ENCODE assay signal across 1 cellular context in the genomic region with DNA sequence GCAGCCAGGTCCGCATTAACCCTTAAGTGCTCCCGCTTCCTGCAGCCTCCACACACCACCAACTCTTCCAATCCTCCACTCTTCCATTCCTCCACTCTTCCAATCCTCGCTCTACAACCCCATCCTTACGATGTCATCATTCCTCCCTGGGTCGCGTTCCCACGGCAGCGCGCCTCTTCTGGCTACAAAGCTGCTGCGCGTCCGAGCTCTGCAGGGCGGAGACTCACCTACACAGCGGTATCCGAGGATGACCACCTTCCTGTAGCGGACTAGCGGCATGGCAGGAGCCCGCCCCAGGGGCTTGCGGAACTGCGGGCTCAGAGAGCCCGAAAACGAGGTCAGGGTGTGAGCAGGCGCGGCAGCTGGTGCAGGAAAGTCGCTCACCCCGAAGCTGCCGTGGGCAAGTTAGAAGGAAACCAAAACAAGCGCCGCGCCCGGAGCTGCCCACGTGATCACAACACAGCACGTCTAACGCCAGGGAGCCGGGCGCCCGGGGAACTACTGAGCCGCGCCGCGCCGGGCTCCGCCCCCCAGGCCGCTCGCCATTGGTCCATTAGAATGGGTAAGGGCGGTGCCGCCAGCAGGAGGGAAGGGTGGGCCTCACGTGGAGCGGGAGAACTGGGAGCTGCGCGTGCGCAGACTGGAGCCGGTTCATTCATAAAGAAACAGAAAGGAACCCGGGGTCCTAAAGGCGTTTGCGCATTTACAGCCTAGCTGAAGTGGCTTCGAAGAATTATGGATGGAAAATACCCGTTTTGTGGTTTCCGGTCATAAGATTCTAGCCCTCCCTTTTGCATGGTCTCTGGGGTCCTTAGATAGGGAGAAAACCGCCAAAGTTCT.
A peak's percentile ranks its signal among the peaks of the same experiment; 100 is the strongest.
TF ChIP-seq lines count a peak whose summit lies in the region.

A gene with protein sequence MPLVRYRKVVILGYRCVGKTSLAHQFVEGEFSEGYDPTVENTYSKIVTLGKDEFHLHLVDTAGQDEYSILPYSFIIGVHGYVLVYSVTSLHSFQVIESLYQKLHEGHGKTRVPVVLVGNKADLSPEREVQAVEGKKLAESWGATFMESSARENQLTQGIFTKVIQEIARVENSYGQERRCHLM (minus strand): TSS at position 473 of the 840 bp plus-strand sequence. CDS start 194 bp downstream, at position 279.

TF ChIP-seq in HepG2, 621 proteins besides CTCF, POLR2A, EP300 and RAD21 (continued from another document and continues in another):
- TF ChIP-seq ADNP (CRISPR knock-in tag; IDR thresholded peaks at IDR 0.05) = no peak
- no peak for TF ChIP-seq BRD4 (CRISPR knock-in tag; IDR thresholded peaks at IDR 0.05)
- TF ChIP-seq, protein P1, sequence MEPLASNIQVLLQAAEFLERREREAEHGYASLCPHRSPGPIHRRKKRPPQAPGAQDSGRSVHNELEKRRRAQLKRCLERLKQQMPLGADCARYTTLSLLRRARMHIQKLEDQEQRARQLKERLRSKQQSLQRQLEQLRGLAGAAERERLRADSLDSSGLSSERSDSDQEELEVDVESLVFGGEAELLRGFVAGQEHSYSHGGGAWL (CRISPR knock-in tag; IDR thresholded peaks at IDR 0.05) = peak; percentile 37; the same call in 1 of the 2 replicates
- no peak for TF ChIP-seq IRX3 (CRISPR knock-in tag; IDR thresholded peaks at IDR 0.05; ENCODE audit: borderline replicate concordance, low read depth)
- peak; percentile 57; the same call in 1 of the 2 replicates for TF ChIP-seq ZSCAN21 (CRISPR knock-in tag; IDR thresholded peaks at IDR 0.05; ENCODE audit: borderline replicate concordance)
- TF ChIP-seq PTBP1 (IDR thresholded peaks at IDR 0.05; ENCODE audit: low read depth, low read length, poor library complexity, severe bottlenecking) = no peak
- peak; percentile 57; the same call in 1 of the 2 replicates for TF ChIP-seq SIN3B (IDR thresholded peaks at IDR 0.05; ENCODE audit: low read length)
- TF ChIP-seq, protein P2, sequence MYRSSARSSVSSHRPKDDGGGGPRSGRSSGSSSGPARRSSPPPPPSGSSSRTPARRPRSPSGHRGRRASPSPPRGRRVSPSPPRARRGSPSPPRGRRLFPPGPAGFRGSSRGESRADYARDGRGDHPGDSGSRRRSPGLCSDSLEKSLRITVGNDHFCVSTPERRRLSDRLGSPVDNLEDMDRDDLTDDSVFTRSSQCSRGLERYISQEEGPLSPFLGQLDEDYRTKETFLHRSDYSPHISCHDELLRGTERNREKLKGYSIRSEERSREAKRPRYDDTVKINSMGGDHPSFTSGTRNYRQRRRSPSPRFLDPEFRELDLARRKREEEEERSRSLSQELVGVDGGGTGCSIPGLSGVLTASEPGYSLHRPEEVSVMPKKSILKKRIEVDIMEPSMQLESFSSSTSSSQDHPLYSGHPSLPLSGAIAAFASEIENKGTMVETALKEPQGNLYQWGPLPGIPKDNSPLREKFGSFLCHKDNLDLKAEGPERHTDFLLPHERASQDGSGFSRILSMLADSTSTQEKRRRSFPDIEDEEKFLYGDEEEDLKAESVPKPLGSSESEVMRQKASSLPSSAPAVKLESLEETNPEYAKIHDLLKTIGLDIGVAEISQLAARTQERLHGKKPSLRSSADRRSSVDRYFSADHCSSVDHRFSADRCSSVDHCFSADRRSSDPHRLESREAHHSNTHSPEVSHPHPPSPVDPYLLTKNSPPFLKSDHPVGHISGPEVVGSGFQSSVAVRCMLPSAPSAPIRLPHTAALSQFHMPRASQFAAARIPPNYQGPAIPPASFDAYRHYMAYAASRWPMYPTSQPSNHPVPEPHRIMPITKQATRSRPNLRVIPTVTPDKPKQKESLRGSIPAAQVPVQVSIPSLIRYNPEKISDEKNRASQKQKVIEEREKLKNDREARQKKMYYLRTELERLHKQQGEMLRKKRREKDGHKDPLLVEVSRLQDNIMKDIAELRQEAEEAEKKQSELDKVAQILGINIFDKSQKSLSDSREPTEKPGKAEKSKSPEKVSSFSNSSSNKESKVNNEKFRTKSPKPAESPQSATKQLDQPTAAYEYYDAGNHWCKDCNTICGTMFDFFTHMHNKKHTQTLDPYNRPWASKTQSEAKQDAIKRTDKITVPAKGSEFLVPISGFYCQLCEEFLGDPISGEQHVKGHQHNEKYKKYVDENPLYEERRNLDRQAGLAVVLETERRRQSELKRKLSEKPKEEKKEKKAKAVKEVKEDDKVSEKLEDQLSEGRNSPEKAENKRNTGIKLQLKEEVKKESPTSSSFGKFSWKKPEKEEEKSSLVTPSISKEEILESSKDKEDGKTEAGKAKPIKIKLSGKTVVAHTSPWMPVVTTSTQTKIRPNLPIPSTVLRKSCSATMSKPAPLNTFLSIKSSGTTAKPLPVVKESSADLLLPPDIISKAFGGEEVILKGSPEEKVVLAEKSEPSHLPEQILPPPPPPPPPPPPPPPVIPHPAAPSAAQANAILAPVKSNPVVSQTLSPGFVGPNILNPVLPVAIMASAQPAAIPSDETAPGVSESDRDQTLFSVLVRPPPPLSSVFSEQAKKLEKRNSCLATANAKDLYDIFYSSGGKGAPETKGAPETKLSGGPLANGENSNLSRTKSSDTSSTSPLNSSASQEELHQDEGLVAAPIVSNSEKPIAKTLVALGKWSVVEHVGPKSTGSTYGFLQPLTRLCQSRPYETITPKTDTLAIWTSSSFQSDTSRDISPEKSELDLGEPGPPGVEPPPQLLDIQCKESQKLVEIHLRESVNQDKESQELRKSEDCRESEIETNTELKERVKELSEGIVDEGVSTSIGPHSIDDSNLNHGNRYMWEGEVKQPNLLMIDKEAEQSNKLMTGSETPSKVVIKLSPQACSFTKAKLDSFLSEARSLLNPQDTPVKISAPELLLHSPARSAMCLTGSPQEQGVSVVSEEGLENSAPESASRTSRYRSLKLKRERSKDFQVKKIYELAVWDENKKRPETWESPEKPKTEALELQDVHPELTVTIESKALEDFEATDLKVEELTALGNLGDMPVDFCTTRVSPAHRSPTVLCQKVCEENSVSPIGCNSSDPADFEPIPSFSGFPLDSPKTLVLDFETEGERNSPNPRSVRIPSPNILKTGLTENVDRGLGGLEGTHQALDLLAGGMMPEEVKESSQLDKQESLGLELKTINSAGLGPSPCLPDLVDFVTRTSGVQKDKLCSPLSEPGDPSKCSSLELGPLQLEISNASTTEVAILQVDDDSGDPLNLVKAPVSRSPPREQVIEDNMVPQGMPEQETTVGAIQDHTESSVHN (CRISPR knock-in tag; IDR thresholded peaks at IDR 0.05) = 0 out of 2 replicates have a peak, but pooled peaks have one; percentile 17
- TF ChIP-seq SP2 (CRISPR knock-in tag; IDR thresholded peaks at IDR 0.05) = peak; percentile 64
- TF ChIP-seq RFXAP (CRISPR knock-in tag; IDR thresholded peaks at IDR 0.05; ENCODE audit: borderline replicate concordance) = peak; percentile 82
- TF ChIP-seq, protein P3, sequence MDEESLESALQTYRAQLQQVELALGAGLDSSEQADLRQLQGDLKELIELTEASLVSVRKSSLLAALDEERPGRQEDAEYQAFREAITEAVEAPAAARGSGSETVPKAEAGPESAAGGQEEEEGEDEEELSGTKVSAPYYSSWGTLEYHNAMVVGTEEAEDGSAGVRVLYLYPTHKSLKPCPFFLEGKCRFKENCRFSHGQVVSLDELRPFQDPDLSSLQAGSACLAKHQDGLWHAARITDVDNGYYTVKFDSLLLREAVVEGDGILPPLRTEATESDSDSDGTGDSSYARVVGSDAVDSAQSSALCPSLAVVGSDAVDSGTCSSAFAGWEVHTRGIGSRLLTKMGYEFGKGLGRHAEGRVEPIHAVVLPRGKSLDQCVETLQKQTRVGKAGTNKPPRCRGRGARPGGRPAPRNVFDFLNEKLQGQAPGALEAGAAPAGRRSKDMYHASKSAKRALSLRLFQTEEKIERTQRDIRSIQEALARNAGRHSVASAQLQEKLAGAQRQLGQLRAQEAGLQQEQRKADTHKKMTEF (CRISPR knock-in tag; IDR thresholded peaks at IDR 0.05) = peak; percentile 62
- TF ChIP-seq MAF1 (CRISPR knock-in tag; IDR thresholded peaks at IDR 0.05; ENCODE audit: borderline replicate concordance) = peak; percentile 46; the same call in 1 of the 2 replicates
- 0 out of 2 replicates have a peak, but pooled peaks have one; percentile 79 for TF ChIP-seq PRMT3 (CRISPR knock-in tag; IDR thresholded peaks at IDR 0.05; ENCODE audit: borderline replicate concordance, low read depth)
- TF ChIP-seq ZNF10 (CRISPR knock-in tag; IDR thresholded peaks at IDR 0.05; ENCODE audit: borderline replicate concordance, low read depth) = no peak
- peak; percentile 79; the same call in 1 of the 2 replicates for TF ChIP-seq KDM5B (CRISPR knock-in tag; IDR thresholded peaks at IDR 0.05; ENCODE audit: borderline replicate concordance)
- TF ChIP-seq NCOR1 (IDR thresholded peaks at IDR 0.05; ENCODE audit: borderline replicate concordance, low read length) = 0 out of 2 replicates have a peak, but pooled peaks have one; percentile 57
- TF ChIP-seq, protein P4, sequence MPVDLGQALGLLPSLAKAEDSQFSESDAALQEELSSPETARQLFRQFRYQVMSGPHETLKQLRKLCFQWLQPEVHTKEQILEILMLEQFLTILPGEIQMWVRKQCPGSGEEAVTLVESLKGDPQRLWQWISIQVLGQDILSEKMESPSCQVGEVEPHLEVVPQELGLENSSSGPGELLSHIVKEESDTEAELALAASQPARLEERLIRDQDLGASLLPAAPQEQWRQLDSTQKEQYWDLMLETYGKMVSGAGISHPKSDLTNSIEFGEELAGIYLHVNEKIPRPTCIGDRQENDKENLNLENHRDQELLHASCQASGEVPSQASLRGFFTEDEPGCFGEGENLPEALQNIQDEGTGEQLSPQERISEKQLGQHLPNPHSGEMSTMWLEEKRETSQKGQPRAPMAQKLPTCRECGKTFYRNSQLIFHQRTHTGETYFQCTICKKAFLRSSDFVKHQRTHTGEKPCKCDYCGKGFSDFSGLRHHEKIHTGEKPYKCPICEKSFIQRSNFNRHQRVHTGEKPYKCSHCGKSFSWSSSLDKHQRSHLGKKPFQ (CRISPR knock-in tag; IDR thresholded peaks at IDR 0.05; ENCODE audit: insufficient replicate concordance) = no peak
- TF ChIP-seq, protein P5, sequence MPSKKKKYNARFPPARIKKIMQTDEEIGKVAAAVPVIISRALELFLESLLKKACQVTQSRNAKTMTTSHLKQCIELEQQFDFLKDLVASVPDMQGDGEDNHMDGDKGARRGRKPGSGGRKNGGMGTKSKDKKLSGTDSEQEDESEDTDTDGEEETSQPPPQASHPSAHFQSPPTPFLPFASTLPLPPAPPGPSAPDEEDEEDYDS (CRISPR knock-in tag; IDR thresholded peaks at IDR 0.05) = peak; percentile 46
- TF ChIP-seq ZNF552 (CRISPR knock-in tag; IDR thresholded peaks at IDR 0.05; ENCODE audit: borderline replicate concordance) = no peak
- no peak for TF ChIP-seq ZNF747 (CRISPR knock-in tag; IDR thresholded peaks at IDR 0.05; ENCODE audit: borderline replicate concordance)
- TF ChIP-seq PLRG1 (conservative IDR thresholded peaks at IDR 0.05) = no peak
- TF ChIP-seq, protein P6, sequence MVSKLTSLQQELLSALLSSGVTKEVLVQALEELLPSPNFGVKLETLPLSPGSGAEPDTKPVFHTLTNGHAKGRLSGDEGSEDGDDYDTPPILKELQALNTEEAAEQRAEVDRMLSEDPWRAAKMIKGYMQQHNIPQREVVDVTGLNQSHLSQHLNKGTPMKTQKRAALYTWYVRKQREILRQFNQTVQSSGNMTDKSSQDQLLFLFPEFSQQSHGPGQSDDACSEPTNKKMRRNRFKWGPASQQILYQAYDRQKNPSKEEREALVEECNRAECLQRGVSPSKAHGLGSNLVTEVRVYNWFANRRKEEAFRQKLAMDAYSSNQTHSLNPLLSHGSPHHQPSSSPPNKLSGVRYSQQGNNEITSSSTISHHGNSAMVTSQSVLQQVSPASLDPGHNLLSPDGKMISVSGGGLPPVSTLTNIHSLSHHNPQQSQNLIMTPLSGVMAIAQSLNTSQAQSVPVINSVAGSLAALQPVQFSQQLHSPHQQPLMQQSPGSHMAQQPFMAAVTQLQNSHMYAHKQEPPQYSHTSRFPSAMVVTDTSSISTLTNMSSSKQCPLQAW (CRISPR knock-in tag; IDR thresholded peaks at IDR 0.05) = peak; percentile 67
- TF ChIP-seq, protein P7, sequence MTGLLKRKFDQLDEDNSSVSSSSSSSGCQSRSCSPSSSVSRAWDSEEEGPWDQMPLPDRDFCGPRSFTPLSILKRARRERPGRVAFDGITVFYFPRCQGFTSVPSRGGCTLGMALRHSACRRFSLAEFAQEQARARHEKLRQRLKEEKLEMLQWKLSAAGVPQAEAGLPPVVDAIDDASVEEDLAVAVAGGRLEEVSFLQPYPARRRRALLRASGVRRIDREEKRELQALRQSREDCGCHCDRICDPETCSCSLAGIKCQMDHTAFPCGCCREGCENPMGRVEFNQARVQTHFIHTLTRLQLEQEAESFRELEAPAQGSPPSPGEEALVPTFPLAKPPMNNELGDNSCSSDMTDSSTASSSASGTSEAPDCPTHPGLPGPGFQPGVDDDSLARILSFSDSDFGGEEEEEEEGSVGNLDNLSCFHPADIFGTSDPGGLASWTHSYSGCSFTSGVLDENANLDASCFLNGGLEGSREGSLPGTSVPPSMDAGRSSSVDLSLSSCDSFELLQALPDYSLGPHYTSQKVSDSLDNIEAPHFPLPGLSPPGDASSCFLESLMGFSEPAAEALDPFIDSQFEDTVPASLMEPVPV (CRISPR knock-in tag; IDR thresholded peaks at IDR 0.05) = 0 out of 2 replicates have a peak, but pooled peaks have one; percentile 58
- no peak for TF ChIP-seq SMAD1 (CRISPR knock-in tag; IDR thresholded peaks at IDR 0.05; ENCODE audit: borderline replicate concordance, low read depth)
- no peak for TF ChIP-seq TGIF2 (CRISPR knock-in tag; IDR thresholded peaks at IDR 0.05)
- TF ChIP-seq CEBPG (CRISPR knock-in tag; IDR thresholded peaks at IDR 0.05) = peak; percentile 54; the same call in 1 of the 2 replicates
- TF ChIP-seq NR1H2 (CRISPR knock-in tag; IDR thresholded peaks at IDR 0.05; ENCODE audit: borderline replicate concordance, low read depth) = 0 out of 2 replicates have a peak, but pooled peaks have one; percentile 40
- TF ChIP-seq, protein P8, sequence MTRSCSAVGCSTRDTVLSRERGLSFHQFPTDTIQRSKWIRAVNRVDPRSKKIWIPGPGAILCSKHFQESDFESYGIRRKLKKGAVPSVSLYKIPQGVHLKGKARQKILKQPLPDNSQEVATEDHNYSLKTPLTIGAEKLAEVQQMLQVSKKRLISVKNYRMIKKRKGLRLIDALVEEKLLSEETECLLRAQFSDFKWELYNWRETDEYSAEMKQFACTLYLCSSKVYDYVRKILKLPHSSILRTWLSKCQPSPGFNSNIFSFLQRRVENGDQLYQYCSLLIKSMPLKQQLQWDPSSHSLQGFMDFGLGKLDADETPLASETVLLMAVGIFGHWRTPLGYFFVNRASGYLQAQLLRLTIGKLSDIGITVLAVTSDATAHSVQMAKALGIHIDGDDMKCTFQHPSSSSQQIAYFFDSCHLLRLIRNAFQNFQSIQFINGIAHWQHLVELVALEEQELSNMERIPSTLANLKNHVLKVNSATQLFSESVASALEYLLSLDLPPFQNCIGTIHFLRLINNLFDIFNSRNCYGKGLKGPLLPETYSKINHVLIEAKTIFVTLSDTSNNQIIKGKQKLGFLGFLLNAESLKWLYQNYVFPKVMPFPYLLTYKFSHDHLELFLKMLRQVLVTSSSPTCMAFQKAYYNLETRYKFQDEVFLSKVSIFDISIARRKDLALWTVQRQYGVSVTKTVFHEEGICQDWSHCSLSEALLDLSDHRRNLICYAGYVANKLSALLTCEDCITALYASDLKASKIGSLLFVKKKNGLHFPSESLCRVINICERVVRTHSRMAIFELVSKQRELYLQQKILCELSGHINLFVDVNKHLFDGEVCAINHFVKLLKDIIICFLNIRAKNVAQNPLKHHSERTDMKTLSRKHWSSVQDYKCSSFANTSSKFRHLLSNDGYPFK (CRISPR knock-in tag; IDR thresholded peaks at IDR 0.05; ENCODE audit: borderline replicate concordance) = peak; percentile 79
- TF ChIP-seq TSC22D2 (CRISPR knock-in tag; IDR thresholded peaks at IDR 0.05; ENCODE audit: borderline replicate concordance) = no peak
- TF ChIP-seq ARID2 (CRISPR knock-in tag; IDR thresholded peaks at IDR 0.05; ENCODE audit: borderline replicate concordance) = peak; percentile 47; the same call in 1 of the 2 replicates
- TF ChIP-seq CEBPB (IDR thresholded peaks at IDR 0.05; ENCODE audit: borderline replicate concordance, low read depth, low read length) = 0 out of 2 replicates have a peak, but pooled peaks have one; percentile 30
- no peak for TF ChIP-seq TOE1 (CRISPR knock-in tag; IDR thresholded peaks at IDR 0.05)
